In genomic region chr15:91855684-91856553, GRCh38 we compare ENCODE assay signal across 7 cellular contexts. TPM values are rescaled to one million over a fixed set of nuclear protein-coding genes. Genes with fewer than 3 reads are reported as not detected.
A peak's percentile ranks its signal among the peaks of the same experiment; 100 is the strongest.
DNase-seq lines count a peak whose midpoint lies in the region; ATAC-seq, FAIRE-seq and TF ChIP-seq lines count a peak whose summit lies in the region.

No MANE protein-coding gene starts in this region.

- H3K9me3 ChIP-seq in NT2/D1 (ENCODE audit: insufficient read depth, low read length), result no peaks in the 10 kb centered on the region
- no peaks in the 10 kb centered on the region for H3K9me3 ChIP-seq in small intestine (ENCODE audit: control insufficient read depth, low read depth)

- ATAC-seq in HG03159 (IDR thresholded peaks at IDR 0.05; ENCODE audit: unreplicated experiment) (peak; percentile 26), GM18502 (IDR thresholded peaks at IDR 0.05; ENCODE audit: poor library complexity, unreplicated experiment) (no peak)

- TF ChIP-seq CTCF in endothelial cell (IDR thresholded peaks at IDR 0.05; ENCODE audit: unreplicated experiment), result peak; percentile 25

- H3K4me3 ChIP-seq in NT2/D1 (ENCODE audit: insufficient read length, low read depth) (no peak overlapping the region), small intestine (ENCODE audit: low read depth in 1 of 2, low read length in 2 of 2) (no peak overlapping the region)

- WGBS in small intestine, 3 donors, result 44 to 61% (median 49%) methylated on average over 15 of the region's 15 CpGs

- H3K4me3 Mint-ChIP-seq in endothelial cell (ENCODE audit: unreplicated experiment), result no peak overlapping the region

- H3K4me1 ChIP-seq in NT2/D1 (ENCODE audit: insufficient read depth, insufficient read length) (peaks cover 14% of the 10 kb centered on the region), small intestine (ENCODE audit: control insufficient read depth in 2 of 2, insufficient read depth in 1 of 2, low read depth in 1 of 2, low read length in 1 of 2) (peaks cover 0 to 6% of the 10 kb centered on the region in 2 donors)

- no peak for FAIRE-seq in small intestine (lab: Jason Lieb, UNC)

- no peak overlapping the region for H3K27ac ChIP-seq in small intestine (ENCODE audit: low read depth in 1 of 2, low read length in 1 of 2)

- H3K4me1 Mint-ChIP-seq in endothelial cell (ENCODE audit: unreplicated experiment), result peaks cover 25% of the 10 kb centered on the region

- peaks cover 7% of the 10 kb centered on the region for H3K27me3 Mint-ChIP-seq in endothelial cell (ENCODE audit: unreplicated experiment)

- H3K9me3 Mint-ChIP-seq in endothelial cell (ENCODE audit: unreplicated experiment), result no peaks in the 10 kb centered on the region

- H3K27me3 ChIP-seq in NT2/D1 (ENCODE audit: insufficient read depth, insufficient read length), result peaks cover 18% of the 10 kb centered on the region
- H3K27me3 ChIP-seq in small intestine (ENCODE audit: control insufficient read depth in 2 of 2, insufficient read depth in 2 of 2, low read length in 2 of 2), result peaks cover 0 to 3% of the 10 kb centered on the region in 2 donors

- no peaks in the 10 kb centered on the region for H3K36me3 ChIP-seq in NT2/D1 (ENCODE audit: insufficient read depth, insufficient read length, low read length)
- no peaks in the 10 kb centered on the region for H3K36me3 ChIP-seq in small intestine (ENCODE audit: control insufficient read depth in 2 of 2, insufficient read depth in 2 of 2, low read length in 2 of 2)

- H3K36me3 Mint-ChIP-seq in endothelial cell (ENCODE audit: low read depth, unreplicated experiment), result no peaks in the 10 kb centered on the region

- H3K9ac ChIP-seq in NT2/D1 (ENCODE audit: insufficient read length, low read depth), result no peak overlapping the region

- DNase-seq in ELF-1 (ENCODE audit: low read depth, low spot score) (peak; percentile 75), NT2/D1 (ENCODE audit: low read depth, low spot score) (peak; percentile 40), endothelial cell (ENCODE audit: low spot score) (peak; percentile 38), small intestine (peak; percentile 20), MV-4-11 (lab: John Stamatoyannopoulos, UW) (no peak)

- no peak overlapping the region for H3K27ac Mint-ChIP-seq in endothelial cell (ENCODE audit: unreplicated experiment)

RNA-seq across cellular contexts. Expression of gene SLCO3A1, which starts 2.4 kb away (rescaled TPM):
- total RNA-seq in endothelial cell (ENCODE audit: unreplicated experiment), result 30.9 TPM
- 1 to 10 TPM in 2 of 3 donors, under 1 TPM in 1; 0.89 to 4.4 (median 2.7) TPM for polyA plus RNA-seq in small intestine
